Comparison of ENCODE assay signal across 11 cellular contexts in genomic region chr16:52546291-52546941, GRCh38. TPM values are rescaled to one million over a fixed set of nuclear protein-coding genes. Genes with fewer than 3 reads are reported as not detected.
A peak's percentile ranks its signal among the peaks of the same experiment; 100 is the strongest.
DNase-seq lines count a peak whose midpoint lies in the region; ATAC-seq, FAIRE-seq and TF ChIP-seq lines count a peak whose summit lies in the region.
"Had no signal": no experiment of that assay in that cellular context is flagged by ENCODE, and none has a peak within 500 bp of the region (broad histone marks: within the 10 kb centered on the region; RNA-seq: fewer than 3 reads in every experiment).

No MANE protein-coding gene starts in this region.

- peak overlapping the region; percentile 99 for H3K4me2 ChIP-seq in A549

- TF ChIP-seq CTCF in A549 (IDR thresholded peaks at IDR 0.05) = no peak
- no peak for TF ChIP-seq CTCF in glutamatergic neuron (IDR thresholded peaks at IDR 0.05; ENCODE audit: partially characterized antibody, unreplicated experiment)

- H3K4me1 Mint-ChIP-seq in glutamatergic neuron (ENCODE audit: low read depth, unreplicated experiment) = peaks cover 12% of the 10 kb centered on the region
- peaks cover 5% of the 10 kb centered on the region for H3K4me1 Mint-ChIP-seq in stimulated activated effector memory CD8-positive, alpha-beta T cell treated with anti-CD3 and anti-CD28 coated beads, Interleukin-12 subunit alpha, Interleukin-12 subunit beta, amount 100 ng/mL, for 72 hours

- H3K27me3 ChIP-seq in HUES48 (ENCODE audit: control insufficient read depth, insufficient read depth, low read length) = peaks cover 38% of the 10 kb centered on the region
- H3K27me3 ChIP-seq in neuron (ENCODE audit: insufficient read depth, low read length) = no peaks in the 10 kb centered on the region

- peak overlapping the region; percentile 60 for H3K9ac ChIP-seq in HUES48 (ENCODE audit: low read depth, low read length)

- no peak for TF ChIP-seq EP300 in A549 (IDR thresholded peaks at IDR 0.05)

- H3K36me3 ChIP-seq in HUES48 (ENCODE audit: control insufficient read depth, insufficient read depth, low read length) (peaks cover 4% of the 10 kb centered on the region; the same call in 1 of the 2 replicates), neuron (ENCODE audit: insufficient read depth, low read length) (peaks cover 7% of the 10 kb centered on the region)

- no peaks in the 10 kb centered on the region for H3K36me3 Mint-ChIP-seq in glutamatergic neuron (ENCODE audit: unreplicated experiment)
- H3K36me3 Mint-ChIP-seq in stimulated activated effector memory CD8-positive, alpha-beta T cell treated with anti-CD3 and anti-CD28 coated beads, Interleukin-12 subunit alpha, Interleukin-12 subunit beta, amount 100 ng/mL, for 72 hours = no peaks in the 10 kb centered on the region
- H3K36me3 Mint-ChIP-seq: CD4-positive, alpha-beta memory T cell had no signal

- peak overlapping the region; percentile 79 for H3K27ac Mint-ChIP-seq in glutamatergic neuron (ENCODE audit: unreplicated experiment)
- no peak overlapping the region for H3K27ac Mint-ChIP-seq in stimulated activated effector memory CD8-positive, alpha-beta T cell treated with anti-CD3 and anti-CD28 coated beads, Interleukin-12 subunit alpha, Interleukin-12 subunit beta, amount 100 ng/mL, for 72 hours
- H3K27ac Mint-ChIP-seq: activated naive CD8-positive, alpha-beta T cell treated with anti-CD3 and anti-CD28 coated beads, Interleukin-2, amount 10 ng/mL, durations not matched to agents 7 days and 5 days; CD4-positive, alpha-beta memory T cell had no signal

- H3K27me3 Mint-ChIP-seq in glutamatergic neuron (ENCODE audit: unreplicated experiment) = peaks cover 6% of the 10 kb centered on the region

- H3K4me3 ChIP-seq in A549 (peak overlapping the region; percentile 62), HUES48 (ENCODE audit: low read depth, low read length) (peak overlapping the region; percentile 80), neuron (ENCODE audit: low read length) (peak overlapping the region; percentile 88)

- H3K27ac ChIP-seq in A549 (peak overlapping the region; percentile 49 to 72), HUES48 (ENCODE audit: low read depth, low read length) (no peak overlapping the region)

- peaks cover 13% of the 10 kb centered on the region for H3K9me3 Mint-ChIP-seq in glutamatergic neuron (ENCODE audit: unreplicated experiment)
- H3K9me3 Mint-ChIP-seq in stimulated activated effector memory CD8-positive, alpha-beta T cell treated with anti-CD3 and anti-CD28 coated beads, Interleukin-12 subunit alpha, Interleukin-12 subunit beta, amount 100 ng/mL, for 72 hours = peaks cover 4% of the 10 kb centered on the region
- H3K9me3 Mint-ChIP-seq: activated naive CD8-positive, alpha-beta T cell treated with anti-CD3 and anti-CD28 coated beads, Interleukin-2, amount 10 ng/mL, durations not matched to agents 7 days and 5 days had no signal

- no peak for FAIRE-seq in A549 (lab: Jason Lieb, UNC)

- TF ChIP-seq POLR2A in A549 (IDR thresholded peaks at IDR 0.05; ENCODE audit: low read length) = no peak

- H3K4me1 ChIP-seq in A549 (peaks cover 9% of the 10 kb centered on the region), HUES48 (ENCODE audit: control insufficient read depth, insufficient read depth, low read length) (peaks cover 47% of the 10 kb centered on the region), neuron (ENCODE audit: insufficient read depth, low read length) (peaks cover 41% of the 10 kb centered on the region)

- 2% methylated on average over 31 of the region's 66 CpGs for WGBS in A549 (ENCODE audit: missing lambda C conversion rate)

- no peak overlapping the region for H2AFZ ChIP-seq in neuron (ENCODE audit: low read depth, low read length)

- peak overlapping the region; percentile 99 for H3K4me3 Mint-ChIP-seq in glutamatergic neuron (ENCODE audit: unreplicated experiment)
- no peak overlapping the region for H3K4me3 Mint-ChIP-seq in stimulated activated effector memory CD8-positive, alpha-beta T cell treated with anti-CD3 and anti-CD28 coated beads, Interleukin-12 subunit alpha, Interleukin-12 subunit beta, amount 100 ng/mL, for 72 hours
- H3K4me3 Mint-ChIP-seq: activated naive CD8-positive, alpha-beta T cell treated with anti-CD3 and anti-CD28 coated beads, Interleukin-2, amount 10 ng/mL, durations not matched to agents 7 days and 5 days; CD4-positive, alpha-beta memory T cell had no signal

- H3K9me3 ChIP-seq in A549 = no peaks in the 10 kb centered on the region
- no peaks in the 10 kb centered on the region for H3K9me3 ChIP-seq in HUES48 (ENCODE audit: control insufficient read depth, insufficient read depth, low read length)
- H3K9me3 ChIP-seq in neuron (ENCODE audit: low read length) = no peaks in the 10 kb centered on the region

- POLR2A ChIA-PET in A549 (lab: Yijun Ruan, JAX) = no interaction called here

- no peak for TF ChIP-seq RAD21 in A549 (conservative IDR thresholded peaks at IDR 0.05 in 1 of 2, IDR thresholded peaks at IDR 0.05 in 1 of 2)

- DNase-seq in A549 (ENCODE audit: low read depth in 1 of 2, low spot score in 1 of 2) (no peak), glutamatergic neuron (peak; percentile 44), NCI-H345 (lab: John Stamatoyannopoulos, UW) (no peak)
- no peak for DNase-seq in stimulated activated effector memory CD8-positive, alpha-beta T cell treated with anti-CD3 and anti-CD28 coated beads, Interleukin-12 subunit alpha, Interleukin-12 subunit beta, amount 100 ng/mL, for 72 hours (ENCODE audit: low spot score in 2 of 2)
- DNase-seq: activated naive CD8-positive, alpha-beta T cell treated with anti-CD3 and anti-CD28 coated beads, Interleukin-2, amount 10 ng/mL, durations not matched to agents 7 days and 5 days; CD4-positive, alpha-beta memory T cell had no signal

- CTCF ChIA-PET in A549 (lab: Yijun Ruan, JAX) = no interaction called here

- peak; percentile 49 to 57 for ATAC-seq in A549
- ATAC-seq in HG03025 (IDR thresholded peaks at IDR 0.05; ENCODE audit: low FRiP score, unreplicated experiment) = no peak
- ATAC-seq in stimulated activated effector memory CD8-positive, alpha-beta T cell treated with anti-CD3 and anti-CD28 coated beads, Interleukin-12 subunit alpha, Interleukin-12 subunit beta, amount 100 ng/mL, for 72 hours = no peak
- ATAC-seq in HG03571 (IDR thresholded peaks at IDR 0.05; ENCODE audit: unreplicated experiment) = no peak

TF ChIP-seq in A549, 52 proteins besides CTCF, POLR2A, EP300 and RAD21 (continues in another document):
- no peak for TF ChIP-seq ZFP36 (IDR thresholded peaks at IDR 0.05; ENCODE audit: borderline replicate concordance, partially characterized antibody)
- TF ChIP-seq ZC3H11A (IDR thresholded peaks at IDR 0.05) = no peak
- no peak for TF ChIP-seq USF2 (IDR thresholded peaks at IDR 0.05)
- TF ChIP-seq HOXB13 (CRISPR knock-in tag; IDR thresholded peaks at IDR 0.05; ENCODE audit: low read depth) = no peak
- no peak for TF ChIP-seq ZNF302 (CRISPR knock-in tag; IDR thresholded peaks at IDR 0.05)
- no peak for TF ChIP-seq RFX5 (IDR thresholded peaks at IDR 0.05)
- TF ChIP-seq PBX3 (IDR thresholded peaks at IDR 0.05) = no peak
- TF ChIP-seq MYC (IDR thresholded peaks at IDR 0.05; ENCODE audit: borderline replicate concordance, low read length) = no peak
- TF ChIP-seq SMC3 (IDR thresholded peaks at IDR 0.05) = no peak
- TF ChIP-seq JUNB (IDR thresholded peaks at IDR 0.05) = no peak
- TF ChIP-seq BHLHE40 (IDR thresholded peaks at IDR 0.05; ENCODE audit: low read depth, low read length) = no peak
- TF ChIP-seq EHF (CRISPR knock-in tag; IDR thresholded peaks at IDR 0.05) = no peak
- TF ChIP-seq E2F6 (IDR thresholded peaks at IDR 0.05; ENCODE audit: borderline replicate concordance, low read depth) = no peak
- no peak for TF ChIP-seq BCL3 (IDR thresholded peaks at IDR 0.05)
- no peak for TF ChIP-seq CHD4 (IDR thresholded peaks at IDR 0.05; ENCODE audit: borderline replicate concordance)
- TF ChIP-seq HDAC2 (IDR thresholded peaks at IDR 0.05) = no peak

RNA-seq across cellular contexts. Expression of gene TOX3, which starts 0.5 kb away (rescaled TPM):
- polyA plus RNA-seq in A549 (2011; rRNA removed) = 2.2 and 4.1 TPM in 2 replicates
- 0.62 and 0.73 TPM in 2 replicates for polyA plus RNA-seq in A549 (2012; cell fraction: cytosol; rRNA removed)
- 0.24 and 1.4 TPM in 2 replicates for polyA plus RNA-seq in A549 (2012; cell fraction: nucleus; rRNA removed)
- polyA plus RNA-seq in A549 (2017; fragmentation: RNase III; extraction: RNeasy Plus Mini Kit Qiagen cat#74134 plus additional on column Dnase treatment) = 0.05 to 0.10 TPM in 2 of 3 replicates, not detected in the other
- polyA minus RNA-seq in A549 (2011; rRNA and poly(A)+ RNA removed) = 5.5 and 6.6 TPM in 2 replicates
- 54.8 TPM for total RNA-seq in glutamatergic neuron (ENCODE audit: unreplicated experiment)
- total RNA-seq: activated naive CD8-positive, alpha-beta T cell treated with anti-CD3 and anti-CD28 coated beads, Interleukin-2, amount 10 ng/mL, durations not matched to agents 7 days and 5 days; CD4-positive, alpha-beta memory T cell; OCI-LY7 had no signal

Comparison
In these comparisons a context has a peak if more than half of its experiments do, and no peak if none do; other contexts are left out.
1. ATAC-seq: peak in A549 (2 of 2); none in HG03025 (single experiment), stimulated activated effector memory CD8-positive, alpha-beta T cell treated with anti-CD3 and anti-CD28 coated beads, Interleukin-12 subunit alpha, Interleukin-12 subunit beta, amount 100 ng/mL, for 72 hours (single experiment) and HG03571 (single experiment).
2. Peak in every context shown above with its lines, with median percentiles within 50 percentile points of each other: H3K4me3 ChIP-seq.